In genomic region chr7:106521115-106521514, GRCh38 we compare ENCODE assay signal across 18 cellular contexts.
DNase-seq lines count a peak whose midpoint lies in the region; TF ChIP-seq lines count a peak whose summit lies in the region.
"Had no signal": no experiment of that assay in that cellular context is flagged by ENCODE, and none has a peak within 500 bp of the region (broad histone marks: within the 10 kb centered on the region; RNA-seq: fewer than 3 reads in every experiment).

No MANE protein-coding gene starts in this region.

- peak; percentile 11; the same call in 1 of the 2 replicates for TF ChIP-seq RAD21 in Ishikawa (IDR thresholded peaks at IDR 0.05; ENCODE audit: low read depth)

- peak; percentile 8 for DNase-seq in ACHN
- DNase-seq in GM12864 (ENCODE audit: low read depth), result no peak
- no peak for DNase-seq in epithelial cell of proximal tubule (ENCODE audit: low read depth)
- no peak for DNase-seq in NCI-H69 (lab: John Stamatoyannopoulos, UW)
- DNase-seq in ascending aorta (ENCODE audit: low spot score in 2 of 2), result no peak
- DNase-seq in Kasumi-1 (lab: John Stamatoyannopoulos, UW), result no peak
- no peak for DNase-seq in NCI-H2227 (lab: John Stamatoyannopoulos, UW; ENCODE audit: unreplicated experiment)
- DNase-seq: activated T-cell treated with anti-CD3 and anti-CD28 coated beads, Interleukin-2, amount 50 U/mL, for 4 hours; adrenal gland; BE2C; DMS 273 treated with DMSO at 0.1 percent for 48 hours; MV-4-11; nucleus accumbens; SHP77; stimulated activated naive B cell treated with anti-CD40 and anti-IgM and Interleukin-4, amounts not matched to agents 10 μg/mL and 1 μg/mL and 100 μg/mL, for 72 hours; upper lobe of left lung had no signal

- intact Hi-C loops in ascending aorta (cut with DNase I), result no loop called here

- H3K4me1 ChIP-seq in ascending aorta, result no peaks in the 10 kb centered on the region
- H3K4me1 ChIP-seq: adrenal gland, BE2C, gastroesophageal sphincter had no signal

- no peaks in the 10 kb centered on the region for H3K9me3 ChIP-seq in ascending aorta
- H3K9me3 ChIP-seq: adrenal gland, BE2C, gastroesophageal sphincter, upper lobe of left lung had no signal

- TF ChIP-seq CTCF in GM12864 (IDR thresholded peaks at IDR 0.05; ENCODE audit: low read depth, low read length, missing control alignments) (peak; percentile 41), epithelial cell of proximal tubule (conservative IDR thresholded peaks at IDR 0.05; ENCODE audit: low read depth, low read length) (peak; percentile 50), ascending aorta (IDR thresholded peaks at IDR 0.05) (no peak)

- no peak for TF ChIP-seq EP300 in Ishikawa (IDR thresholded peaks at IDR 0.05; ENCODE audit: borderline replicate concordance)

- H3K27me3 ChIP-seq in ascending aorta, result no peaks in the 10 kb centered on the region
- H3K27me3 ChIP-seq: gastroesophageal sphincter, upper lobe of left lung had no signal

- H3K4me3 ChIP-seq in GM12864 (ENCODE audit: low read depth, low read length), result no peak overlapping the region
- H3K4me3 ChIP-seq in epithelial cell of proximal tubule (ENCODE audit: low read depth, low read length), result no peak overlapping the region
- H3K4me3 ChIP-seq in ascending aorta, result no peak overlapping the region
- H3K4me3 ChIP-seq: adrenal gland, gastroesophageal sphincter, upper lobe of left lung had no signal

- in situ Hi-C loops in ACHN (cut with HindIII; ENCODE audit: low pct_ligation_motif_present, low pct_unique_long_range_greater_than_20kb, low sequenced_read_pairs), result no loop called here

- no peaks in the 10 kb centered on the region for H3K36me3 ChIP-seq in ascending aorta
- H3K36me3 ChIP-seq: adrenal gland, BE2C, gastroesophageal sphincter, upper lobe of left lung had no signal

- H3K27ac ChIP-seq in ascending aorta, result no peak overlapping the region
- H3K27ac ChIP-seq: adrenal gland, gastroesophageal sphincter, upper lobe of left lung had no signal

TF ChIP-seq in Ishikawa, 13 proteins besides CTCF, POLR2A, EP300 and RAD21:
- TF ChIP-seq CEBPB (IDR thresholded peaks at IDR 0.05) (no peak), NFIC (IDR thresholded peaks at IDR 0.05) (no peak), USF1 (IDR thresholded peaks at IDR 0.05) (no peak), FOXM1 (IDR thresholded peaks at IDR 0.05; ENCODE audit: borderline replicate concordance, low read depth) (no peak), MAX (IDR thresholded peaks at IDR 0.05) (no peak), CREB1 (IDR thresholded peaks at IDR 0.05; ENCODE audit: low read depth) (no peak), TEAD4 (IDR thresholded peaks at IDR 0.05) (no peak), EGR1 (IDR thresholded peaks at IDR 0.05) (no peak), REST (IDR thresholded peaks at IDR 0.05; ENCODE audit: low read depth) (no peak), TCF12 (IDR thresholded peaks at IDR 0.05; ENCODE audit: low read depth) (no peak), YY1 (IDR thresholded peaks at IDR 0.05; ENCODE audit: low read depth) (no peak), TAF1 (IDR thresholded peaks at IDR 0.05; ENCODE audit: low read depth) (no peak), ZBTB7A (IDR thresholded peaks at IDR 0.05; ENCODE audit: low read depth) (no peak)

Comparison
In these comparisons a context has a peak if more than half of its experiments do, and no peak if none do; other contexts are left out.
1. CTCF ChIP-seq: peak in GM12864 (single experiment) and epithelial cell of proximal tubule (single experiment); none in ascending aorta (0 of 3).